Comparison of ENCODE assay signal across 30 cellular contexts in genomic region chr2:235861383-235861782, GRCh38.
"Had no signal": no experiment of that assay in that cellular context is flagged by ENCODE, and none has a peak within 500 bp of the region (broad histone marks: within the 10 kb centered on the region; RNA-seq: fewer than 3 reads in every experiment).

No MANE protein-coding gene starts in this region.

- H3K27ac Mint-ChIP-seq: activated CD4-positive, alpha-beta memory T cell treated with anti-CD3 and anti-CD28 coated beads, Interleukin-2, amount 10 ng/mL, durations not matched to agents 7 days and 5 days; activated CD8-positive, alpha-beta memory T cell treated with anti-CD3 and anti-CD28 coated beads, Interleukin-2, amount 10 ng/mL, durations not matched to agents 7 days and 5 days; activated naive CD4-positive, alpha-beta T cell treated with anti-CD3 and anti-CD28 coated beads, Interleukin-2, amount 10 ng/mL, durations not matched to agents 7 days and 5 days; activated naive CD8-positive, alpha-beta T cell; activated naive CD8-positive, alpha-beta T cell treated with anti-CD3 and anti-CD28 coated beads, Interleukin-2, amount 50 U/mL, for 24 hours; T-cell had no signal

- DNase-seq: activated CD4-positive, alpha-beta memory T cell treated with anti-CD3 and anti-CD28 coated beads, Interleukin-2, amount 10 ng/mL, durations not matched to agents 7 days and 5 days; activated CD4-positive, alpha-beta T cell treated with anti-CD3 and anti-CD28 coated beads for 1 hour; activated CD4-positive, alpha-beta T cell treated with anti-CD3 and anti-CD28 coated beads for 48 hours; activated CD4-positive, CD25-positive, alpha-beta regulatory T cell; activated CD8-positive, alpha-beta memory T cell treated with anti-CD3 and anti-CD28 coated beads for 24 hours; activated CD8-positive, alpha-beta memory T cell treated with anti-CD3 and anti-CD28 coated beads, Interleukin-2, amount 10 ng/mL, durations not matched to agents 7 days and 5 days; activated CD8-positive, alpha-beta memory T cell treated with anti-CD3 and anti-CD28 coated beads, Interleukin-2, amount 50 U/mL, for 48 hours; activated effector memory CD4-positive, alpha-beta T cell treated with Interleukin-2 at 50 U/mL for 16 hours; activated naive CD4-positive, alpha-beta T cell treated with anti-CD3 and anti-CD28 coated beads, Interleukin-2, amount 10 ng/mL, durations not matched to agents 7 days and 5 days; activated naive CD8-positive, alpha-beta T cell treated with anti-CD3 and anti-CD28 coated beads, Interleukin-2, amount 50 U/mL, for 24 hours; activated T-cell treated with anti-CD3 and anti-CD28 coated beads, Interleukin-2, amount 50 U/mL, for 48 hours; anterior cingulate cortex; brain microvascular endothelial cell; Karpas-422; KBM-7; NCI-H1105; NCI-H1417 treated with DMSO at 0.1 percent for 48 hours; NCI-H187 treated with DMSO at 0.1 percent for 48 hours; NCI-H2081; NCI-H2171 treated with DMSO at 0.1 percent for 48 hours; NCI-H345; NCI-H524 treated with DMSO at 0.1 percent for 48 hours; SIG-M5; T-cell; T-helper 2 cell; T-helper 9 cell; WERI-Rb-1 had no signal

- H3K4me3 Mint-ChIP-seq: activated CD4-positive, alpha-beta memory T cell treated with anti-CD3 and anti-CD28 coated beads, Interleukin-2, amount 10 ng/mL, durations not matched to agents 7 days and 5 days; activated CD8-positive, alpha-beta memory T cell treated with anti-CD3 and anti-CD28 coated beads, Interleukin-2, amount 10 ng/mL, durations not matched to agents 7 days and 5 days; activated naive CD4-positive, alpha-beta T cell treated with anti-CD3 and anti-CD28 coated beads, Interleukin-2, amount 10 ng/mL, durations not matched to agents 7 days and 5 days; activated naive CD8-positive, alpha-beta T cell; activated naive CD8-positive, alpha-beta T cell treated with anti-CD3 and anti-CD28 coated beads, Interleukin-2, amount 50 U/mL, for 24 hours; T-cell had no signal

- H3K27ac ChIP-seq: brain microvascular endothelial cell, WERI-Rb-1 had no signal

- H3K36me3 Mint-ChIP-seq: activated CD8-positive, alpha-beta memory T cell treated with anti-CD3 and anti-CD28 coated beads, Interleukin-2, amount 10 ng/mL, durations not matched to agents 7 days and 5 days; activated naive CD4-positive, alpha-beta T cell treated with anti-CD3 and anti-CD28 coated beads, Interleukin-2, amount 10 ng/mL, durations not matched to agents 7 days and 5 days; activated naive CD8-positive, alpha-beta T cell; T-cell had no signal

- H3K27me3 ChIP-seq: brain microvascular endothelial cell had no signal

- H3K36me3 ChIP-seq: brain microvascular endothelial cell had no signal

- H3K4me1 Mint-ChIP-seq: activated CD4-positive, alpha-beta memory T cell treated with anti-CD3 and anti-CD28 coated beads, Interleukin-2, amount 10 ng/mL, durations not matched to agents 7 days and 5 days; activated CD8-positive, alpha-beta memory T cell treated with anti-CD3 and anti-CD28 coated beads, Interleukin-2, amount 10 ng/mL, durations not matched to agents 7 days and 5 days; activated naive CD4-positive, alpha-beta T cell treated with anti-CD3 and anti-CD28 coated beads, Interleukin-2, amount 10 ng/mL, durations not matched to agents 7 days and 5 days; activated naive CD8-positive, alpha-beta T cell treated with anti-CD3 and anti-CD28 coated beads, Interleukin-2, amount 50 U/mL, for 24 hours; T-cell had no signal

- ATAC-seq: activated CD8-positive, alpha-beta memory T cell treated with anti-CD3 and anti-CD28 coated beads, Interleukin-2, amount 10 ng/mL, durations not matched to agents 7 days and 5 days; activated naive CD8-positive, alpha-beta T cell treated with anti-CD3 and anti-CD28 coated beads, Interleukin-2, amount 50 U/mL, for 24 hours; Panc1; SK-N-SH treated with all-trans-retinoic acid at 6 μM for 48 hours; T-cell had no signal
